Comparison of ENCODE assay signal across 19 cellular contexts in genomic region chr10:79311581-79312407, GRCh38. TPM values are rescaled to one million over a fixed set of nuclear protein-coding genes. Genes with fewer than 3 reads are reported as not detected.
DNase-seq lines count a peak whose midpoint lies in the region; ATAC-seq and TF ChIP-seq lines count a peak whose summit lies in the region.
"Had no signal": no experiment of that assay in that cellular context is flagged by ENCODE, and none has a peak within 500 bp of the region (broad histone marks: within the 10 kb centered on the region; RNA-seq: fewer than 3 reads in every experiment).

No MANE protein-coding gene starts in this region.

- no peak overlapping the region for H3K4me2 ChIP-seq in neuronal stem cell (ENCODE audit: insufficient read depth, low read length, poor library complexity, severe bottlenecking)
- H3K4me2 ChIP-seq: A549 had no signal

- H3K79me1 ChIP-seq in neuronal stem cell (ENCODE audit: low read depth, low read length), result peaks cover 6% of the 10 kb centered on the region

- POLR2A ChIA-PET in activated CD8-positive, alpha-beta T cell treated with anti-CD3 and anti-CD28 coated beads for 36 hours (lab: Charles Lee), result interaction anchor here (2.7 to 13.7 kb wide), 2 partner anchors 9 to 37 kb away, joined by 7 to 155 read pairs; partner anchors contain the start of gene PPIF

- no CpG with 5 or more reads among the region's 15 CpGs for WGBS in neuronal stem cell (ENCODE audit: extremely low coverage in 2 of 2, insufficient read length in 2 of 2, insufficient replicate concordance in 1 of 2), 2 donors

- peak overlapping the region; percentile 84 for H3K18ac ChIP-seq in neuronal stem cell (ENCODE audit: low read length)

- H3K36me3 Mint-ChIP-seq in activated naive CD4-positive, alpha-beta T cell treated with anti-CD3 and anti-CD28 coated beads, Interleukin-2, amount 50 U/mL, for 72 hours, result peaks cover 0 to 8% of the 10 kb centered on the region in 2 donors
- H3K36me3 Mint-ChIP-seq in activated naive CD4-positive, alpha-beta T cell treated with anti-CD3 and anti-CD28 coated beads, Interleukin-2, amount 10 ng/mL, durations not matched to agents 7 days and 5 days, result peaks cover 29% of the 10 kb centered on the region
- H3K36me3 Mint-ChIP-seq in activated CD8-positive, alpha-beta T cell treated with anti-CD3 and anti-CD28 coated beads for 36 hours (ENCODE audit: low read depth), result peaks cover 36% of the 10 kb centered on the region

- no peak overlapping the region for H4K91ac ChIP-seq in neuronal stem cell (ENCODE audit: low read depth, low read length, poor library complexity)

- H3K4me1 Mint-ChIP-seq in activated naive CD4-positive, alpha-beta T cell treated with anti-CD3 and anti-CD28 coated beads, Interleukin-2, amount 10 ng/mL, durations not matched to agents 7 days and 5 days, result peaks cover 13% of the 10 kb centered on the region
- peaks cover 12% of the 10 kb centered on the region for H3K4me1 Mint-ChIP-seq in activated CD8-positive, alpha-beta T cell treated with anti-CD3 and anti-CD28 coated beads for 36 hours (ENCODE audit: low read depth)

- H2BK12ac ChIP-seq in neuronal stem cell (ENCODE audit: low read length), result peak overlapping the region; percentile 52

- peak overlapping the region; percentile 11 for H3K27ac ChIP-seq in neuronal stem cell (replicated peaks; ENCODE audit: low read length)
- H3K27ac ChIP-seq: breast epithelium, ovary, upper lobe of right lung had no signal

- peaks cover 56 to 93% of the 10 kb centered on the region in 2 donors for H3K36me3 ChIP-seq in neuronal stem cell (replicated peaks in 1 of 2; ENCODE audit: control insufficient read depth in 2 of 2, insufficient read depth in 2 of 2, low read length in 2 of 2)
- H3K36me3 ChIP-seq: ovary had no signal

- H3K27me3 ChIP-seq in neuronal stem cell (ENCODE audit: control insufficient read depth in 3 of 3, insufficient read depth in 3 of 3, low read depth in 1 of 3, low read length in 3 of 3), result no peaks in the 10 kb centered on the region
- H3K27me3 ChIP-seq: breast epithelium, ovary, upper lobe of right lung had no signal

- H2BK15ac ChIP-seq in neuronal stem cell (ENCODE audit: low read length), result no peak overlapping the region

- H3K23ac ChIP-seq in neuronal stem cell (ENCODE audit: low read depth, low read length, poor library complexity), result peak overlapping the region; percentile 67

- H2BK5ac ChIP-seq in neuronal stem cell (ENCODE audit: low read length), result peak overlapping the region; percentile 26

- H3K9ac ChIP-seq in neuronal stem cell (ENCODE audit: low read depth, low read length, poor library complexity), result no peak overlapping the region

- H3K14ac ChIP-seq in neuronal stem cell (ENCODE audit: low read length), result peak overlapping the region; percentile 44

- no peak overlapping the region for H2BK120ac ChIP-seq in neuronal stem cell (ENCODE audit: low read depth, low read length)

- DNase-seq in activated naive CD4-positive, alpha-beta T cell treated with anti-CD3 and anti-CD28 coated beads, Interleukin-2, amount 50 U/mL, for 72 hours (ENCODE audit: low spot score in 2 of 2), result no peak
- no peak for DNase-seq in activated naive CD4-positive, alpha-beta T cell treated with anti-CD3 and anti-CD28 coated beads, Interleukin-2, amount 10 ng/mL, durations not matched to agents 7 days and 5 days
- peak; percentile 20 for DNase-seq in left cardiac atrium
- DNase-seq in neuronal stem cell (ENCODE audit: low spot score), result no peak
- DNase-seq in cortex of kidney (lab: John Stamatoyannopoulos, UW), result no peak
- no peak for DNase-seq in GM20000 (ENCODE audit: low spot score)
- DNase-seq in activated CD8-positive, alpha-beta T cell treated with anti-CD3 and anti-CD28 coated beads for 36 hours, result no peak
- DNase-seq: activated CD4-positive, alpha-beta T cell treated with anti-CD3 and anti-CD28 coated beads, Interleukin-2, amount 50 U/mL, for 4 hours; activated naive CD8-positive, alpha-beta T cell treated with anti-CD3 and anti-CD28 coated beads for 36 hours; activated T-cell treated with anti-CD3 and anti-CD28 coated beads, Interleukin-2, amount 50 U/mL, for 48 hours; DMS53; effector CD8-positive, alpha-beta T cell; NCI-H82; upper lobe of right lung had no signal

- no peak overlapping the region for H3K4me3 Mint-ChIP-seq in activated naive CD4-positive, alpha-beta T cell treated with anti-CD3 and anti-CD28 coated beads, Interleukin-2, amount 10 ng/mL, durations not matched to agents 7 days and 5 days
- no peak overlapping the region for H3K4me3 Mint-ChIP-seq in activated CD8-positive, alpha-beta T cell treated with anti-CD3 and anti-CD28 coated beads for 36 hours
- H3K4me3 Mint-ChIP-seq: activated naive CD8-positive, alpha-beta T cell treated with anti-CD3 and anti-CD28 coated beads for 36 hours; CD14-positive monocyte had no signal

- H3K4me1 ChIP-seq in neuronal stem cell (ENCODE audit: control insufficient read depth in 2 of 2, insufficient read depth in 1 of 2, low read depth in 1 of 2, low read length in 2 of 2), result peaks cover 4 to 8% of the 10 kb centered on the region in 2 donors
- H3K4me1 ChIP-seq: breast epithelium had no signal

- no peak overlapping the region for H3K4ac ChIP-seq in neuronal stem cell (ENCODE audit: low read length)

- H2AFZ ChIP-seq in neuronal stem cell (ENCODE audit: low read length), result no peak overlapping the region

- intact Hi-C loops in left cardiac atrium (cut with DNase I), result no loop called here
- intact Hi-C loops in activated CD8-positive, alpha-beta T cell treated with anti-CD3 and anti-CD28 coated beads for 36 hours (cut with micrococcal nuclease), result no loop called here

- H3K9me3 ChIP-seq in neuronal stem cell (replicated peaks in 1 of 2; ENCODE audit: control insufficient read depth in 2 of 2, insufficient read depth in 1 of 2, low read depth in 1 of 2, low read length in 2 of 2), result no peaks in the 10 kb centered on the region
- H3K9me3 ChIP-seq: A549, breast epithelium, ovary, upper lobe of right lung had no signal

- H3K27me3 Mint-ChIP-seq in activated naive CD4-positive, alpha-beta T cell treated with anti-CD3 and anti-CD28 coated beads, Interleukin-2, amount 10 ng/mL, durations not matched to agents 7 days and 5 days, result no peaks in the 10 kb centered on the region
- H3K27me3 Mint-ChIP-seq in activated CD8-positive, alpha-beta T cell treated with anti-CD3 and anti-CD28 coated beads for 36 hours, result no peaks in the 10 kb centered on the region
- H3K27me3 Mint-ChIP-seq: activated naive CD8-positive, alpha-beta T cell treated with anti-CD3 and anti-CD28 coated beads for 36 hours had no signal

- CTCF ChIA-PET in activated naive CD4-positive, alpha-beta T cell treated with anti-CD3 and anti-CD28 coated beads, Interleukin-2, amount 10 ng/mL, durations not matched to agents 7 days and 5 days (lab: Charles Lee), result no interaction called here
- CTCF ChIA-PET in activated CD8-positive, alpha-beta T cell treated with anti-CD3 and anti-CD28 coated beads for 36 hours (lab: Charles Lee), result no interaction called here

- H2AK5ac ChIP-seq in neuronal stem cell (ENCODE audit: low read depth, low read length), result peak overlapping the region; percentile 32

- H3K9me3 Mint-ChIP-seq in activated naive CD4-positive, alpha-beta T cell treated with anti-CD3 and anti-CD28 coated beads, Interleukin-2, amount 50 U/mL, for 72 hours, result no peaks in the 10 kb centered on the region
- H3K9me3 Mint-ChIP-seq in activated naive CD4-positive, alpha-beta T cell treated with anti-CD3 and anti-CD28 coated beads, Interleukin-2, amount 10 ng/mL, durations not matched to agents 7 days and 5 days, result no peaks in the 10 kb centered on the region
- no peaks in the 10 kb centered on the region for H3K9me3 Mint-ChIP-seq in activated CD8-positive, alpha-beta T cell treated with anti-CD3 and anti-CD28 coated beads for 36 hours
- H3K9me3 Mint-ChIP-seq: activated naive CD8-positive, alpha-beta T cell treated with anti-CD3 and anti-CD28 coated beads for 36 hours had no signal

- H3K4me3 ChIP-seq in neuronal stem cell (ENCODE audit: low read length in 2 of 2), result no peak overlapping the region
- H3K4me3 ChIP-seq: A549, breast epithelium, ovary, upper lobe of right lung had no signal

- no peak overlapping the region for H4K8ac ChIP-seq in neuronal stem cell (ENCODE audit: low read depth, low read length)

- no peak for TF ChIP-seq CTCF in GM20000 (IDR thresholded peaks at IDR 0.05; ENCODE audit: extremely low read depth, missing control alignments)
- TF ChIP-seq CTCF in activated CD8-positive, alpha-beta T cell treated with anti-CD3 and anti-CD28 coated beads for 36 hours (IDR thresholded peaks at IDR 0.05), result no peak

- H3K27ac Mint-ChIP-seq in activated naive CD4-positive, alpha-beta T cell treated with anti-CD3 and anti-CD28 coated beads, Interleukin-2, amount 50 U/mL, for 72 hours, result peak overlapping the region; percentile 29 to 53
- no peak overlapping the region for H3K27ac Mint-ChIP-seq in activated naive CD4-positive, alpha-beta T cell treated with anti-CD3 and anti-CD28 coated beads, Interleukin-2, amount 10 ng/mL, durations not matched to agents 7 days and 5 days
- H3K27ac Mint-ChIP-seq in activated CD8-positive, alpha-beta T cell treated with anti-CD3 and anti-CD28 coated beads for 36 hours, result no peak overlapping the region
- H3K27ac Mint-ChIP-seq: activated naive CD8-positive, alpha-beta T cell treated with anti-CD3 and anti-CD28 coated beads for 36 hours had no signal

- peak in 1 of 2 donors; percentile 10 for ATAC-seq in activated naive CD4-positive, alpha-beta T cell treated with anti-CD3 and anti-CD28 coated beads, Interleukin-2, amount 50 U/mL, for 72 hours
- ATAC-seq in left cardiac atrium (peak in 1 of 2 donors; percentile 2), HG02798 (IDR thresholded peaks at IDR 0.05; ENCODE audit: poor library complexity, unreplicated experiment) (no peak)
- no peak for ATAC-seq in activated CD8-positive, alpha-beta T cell treated with anti-CD3 and anti-CD28 coated beads for 36 hours
- ATAC-seq: upper lobe of right lung had no signal

RNA-seq across cellular contexts. Expression of gene PPIF, which starts 35.5 kb away (rescaled TPM):
- total RNA-seq in activated naive CD4-positive, alpha-beta T cell treated with anti-CD3 and anti-CD28 coated beads, Interleukin-2, amount 50 U/mL, for 72 hours, result 100 to 1,000 TPM in 1 of 2 donors, 10 to 100 TPM in 1; 60.2 to 144 TPM
- 100 to 1,000 TPM; 110 to 155 TPM for total RNA-seq in left cardiac atrium
- 42.1 TPM for polyA plus RNA-seq in neuronal stem cell (2013, experiment 1 of 2)
- 42.3 TPM for polyA plus RNA-seq in neuronal stem cell (2013, experiment 2 of 2)
- 10 to 100 TPM; 81.5 to 88.6 TPM for total RNA-seq in activated CD8-positive, alpha-beta T cell treated with anti-CD3 and anti-CD28 coated beads for 36 hours

Comparison
In these comparisons a context has a peak if more than half of its experiments do, and no peak if none do; other contexts are left out.
1. H3K27ac Mint-ChIP-seq: peak in activated naive CD4-positive, alpha-beta T cell treated with anti-CD3 and anti-CD28 coated beads, Interleukin-2, amount 50 U/mL, for 72 hours (2 of 2); none in activated naive CD4-positive, alpha-beta T cell treated with anti-CD3 and anti-CD28 coated beads, Interleukin-2, amount 10 ng/mL, durations not matched to agents 7 days and 5 days (single experiment) and activated CD8-positive, alpha-beta T cell treated with anti-CD3 and anti-CD28 coated beads for 36 hours (single experiment).